9 cellular contexts compared by ENCODE assay signal in the genomic region with DNA sequence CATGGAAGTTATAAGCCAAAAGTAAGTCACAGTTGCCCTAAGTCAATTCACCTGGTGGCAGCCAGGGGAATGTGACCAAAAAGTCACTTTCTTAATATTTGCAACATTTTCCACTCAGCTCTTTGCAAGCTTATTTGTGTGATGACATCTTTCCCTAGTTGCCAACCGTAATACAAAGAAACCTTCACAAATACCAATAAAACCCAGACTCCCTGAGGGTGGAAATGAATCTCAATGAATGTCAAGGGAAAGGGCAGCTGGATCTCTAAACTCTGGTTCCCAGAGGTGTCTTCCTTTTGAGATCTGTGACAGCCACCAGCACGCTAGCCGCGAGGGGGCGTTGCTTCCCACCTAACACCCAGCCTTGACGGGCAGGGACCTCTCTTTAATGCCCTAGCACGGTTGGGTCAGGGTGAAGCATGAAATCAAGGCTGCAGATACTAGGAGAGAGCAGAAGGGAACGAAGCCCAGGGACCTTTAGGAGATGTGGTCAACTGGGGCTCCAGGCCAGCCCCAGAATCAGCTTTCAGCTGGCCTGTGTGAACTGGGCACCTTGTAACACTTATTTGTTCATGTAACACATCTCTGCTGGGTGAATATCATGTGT.
A peak's percentile ranks its signal among the peaks of the same experiment; 100 is the strongest.
DNase-seq lines count a peak whose midpoint lies in the region; ATAC-seq, FAIRE-seq and TF ChIP-seq lines count a peak whose summit lies in the region.
"Had no signal": no experiment of that assay in that cellular context is flagged by ENCODE, and none has a peak within 500 bp of the region (broad histone marks: within the 10 kb centered on the region; RNA-seq: fewer than 3 reads in every experiment).

No MANE protein-coding gene starts in this region.

- H3K9me3 ChIP-seq in GM23248 (ENCODE audit: low read depth) = no peaks in the 10 kb centered on the region
- H3K9me3 ChIP-seq in adrenal gland (replicated peaks in 1 of 3) = no peaks in the 10 kb centered on the region

- TF ChIP-seq CTCF in adrenal gland (IDR thresholded peaks at IDR 0.05) = peak in 5 of 6 experiments; percentile 39 to 68 (median 56)
- no peak for TF ChIP-seq CTCF in lower leg skin (IDR thresholded peaks at IDR 0.05)

- FAIRE-seq in RCC 7860 (lab: Jason Lieb, UNC) = no peak

- no peaks in the 10 kb centered on the region for H3K36me3 ChIP-seq in GM23248 (ENCODE audit: low read depth)
- no peaks in the 10 kb centered on the region for H3K36me3 ChIP-seq in adrenal gland (replicated peaks in 1 of 2)

- intact Hi-C loops in adrenal gland (cut with DNase I) (no loop called here), lower leg skin (cut with DNase I; ENCODE audit: low total_unique reads) (no loop called here)

- H3K27me3 ChIP-seq in GM23248 (replicated peaks; ENCODE audit: insufficient read depth) (no peaks in the 10 kb centered on the region), adrenal gland (no peaks in the 10 kb centered on the region)

- H3F3A ChIP-seq in GM23248 (ENCODE audit: insufficient read depth) = no peaks in the 10 kb centered on the region

- no peaks in the 10 kb centered on the region for H4K20me1 ChIP-seq in GM23248 (ENCODE audit: insufficient read depth)

- H3K79me2 ChIP-seq in GM23248 (ENCODE audit: insufficient read depth) = no peaks in the 10 kb centered on the region

- H3K4me1 ChIP-seq in GM23248 (ENCODE audit: insufficient read depth) (no peaks in the 10 kb centered on the region), adrenal gland (replicated peaks in 1 of 2) (no peaks in the 10 kb centered on the region)

- WGBS in GM23248 (ENCODE audit: low coverage in 1 of 2, low lambda C conversion rate in 2 of 2, missing lambda C conversion rate in 2 of 2), 2 experiments = 15 to 21% methylated on average over 8 of the region's 8 CpGs
- 2 to 17% (median 10%) methylated on average over 8 of the region's 8 CpGs for WGBS in adrenal gland, 4 donors
- 11 to 21% methylated on average over 8 of the region's 8 CpGs for WGBS in lower leg skin, 2 donors

- peak; percentile 32 for DNase-seq in Caki2 (ENCODE audit: low read depth)
- peak; percentile 55 for DNase-seq in GM23248
- DNase-seq in RCC 7860 (ENCODE audit: low spot score) = peak; percentile 24
- peak; percentile 50 to 82 (median 72) for DNase-seq in adrenal gland
- peak; percentile 61 for DNase-seq in iris pigment epithelial cell (ENCODE audit: low read depth)
- peak; percentile 69 for DNase-seq in stimulated activated naive CD8-positive, alpha-beta T cell treated with anti-CD3 and anti-CD28 coated beads, Interleukin-15, Interleukin-2, amounts not matched to agents 100 U/mL and 50 U/mL, for 24 hours
- DNase-seq in lower leg skin (ENCODE audit: low spot score in 2 of 2) = no peak

- TF ChIP-seq POLR2A in adrenal gland (IDR thresholded peaks at IDR 0.05) (no peak), lower leg skin (IDR thresholded peaks at IDR 0.05) (no peak)

- ATAC-seq in stimulated activated naive CD8-positive, alpha-beta T cell treated with anti-CD3 and anti-CD28 coated beads, Interleukin-15, Interleukin-2, amounts not matched to agents 100 U/mL and 50 U/mL, for 24 hours = peak; percentile 72
- ATAC-seq in GM19324 (IDR thresholded peaks at IDR 0.05; ENCODE audit: low FRiP score, unreplicated experiment) = no peak
- ATAC-seq: naive thymus-derived CD4-positive, alpha-beta T cell had no signal

- H3K9me2 ChIP-seq in GM23248 (ENCODE audit: insufficient read depth) = no peaks in the 10 kb centered on the region

- H3K27ac ChIP-seq in GM23248 (no peak overlapping the region), adrenal gland (no peak overlapping the region)

- in situ Hi-C loops in Caki2 (cut with HindIII; ENCODE audit: low pct_unique_long_range_greater_than_20kb, low sequenced_read_pairs) (no loop called here), GM23248 (cut with MboI) (no loop called here)

- H3K4me3 ChIP-seq in GM23248 (no peak overlapping the region), adrenal gland (no peak overlapping the region), lower leg skin (ENCODE audit: low read depth, poor library complexity, severe bottlenecking) (no peak overlapping the region)

- H2AFZ ChIP-seq in GM23248 = no peak overlapping the region

- no peak overlapping the region for H3K9ac ChIP-seq in GM23248

- H3K4me2 ChIP-seq in GM23248 (ENCODE audit: unreplicated experiment) = no peak overlapping the region

Comparison
In these comparisons a context has a peak if more than half of its experiments do, and no peak if none do; other contexts are left out.
1. DNase-seq: peak in Caki2 (single experiment), GM23248 (single experiment), RCC 7860 (single experiment), adrenal gland (7 of 7), iris pigment epithelial cell (single experiment) and stimulated activated naive CD8-positive, alpha-beta T cell treated with anti-CD3 and anti-CD28 coated beads, Interleukin-15, Interleukin-2, amounts not matched to agents 100 U/mL and 50 U/mL, for 24 hours (single experiment); none in lower leg skin (0 of 2).
2. CTCF ChIP-seq: peak in adrenal gland (5 of 6); none in lower leg skin (0 of 3).